Comparison of ENCODE assay signal across 1 cellular context in the genomic region with DNA sequence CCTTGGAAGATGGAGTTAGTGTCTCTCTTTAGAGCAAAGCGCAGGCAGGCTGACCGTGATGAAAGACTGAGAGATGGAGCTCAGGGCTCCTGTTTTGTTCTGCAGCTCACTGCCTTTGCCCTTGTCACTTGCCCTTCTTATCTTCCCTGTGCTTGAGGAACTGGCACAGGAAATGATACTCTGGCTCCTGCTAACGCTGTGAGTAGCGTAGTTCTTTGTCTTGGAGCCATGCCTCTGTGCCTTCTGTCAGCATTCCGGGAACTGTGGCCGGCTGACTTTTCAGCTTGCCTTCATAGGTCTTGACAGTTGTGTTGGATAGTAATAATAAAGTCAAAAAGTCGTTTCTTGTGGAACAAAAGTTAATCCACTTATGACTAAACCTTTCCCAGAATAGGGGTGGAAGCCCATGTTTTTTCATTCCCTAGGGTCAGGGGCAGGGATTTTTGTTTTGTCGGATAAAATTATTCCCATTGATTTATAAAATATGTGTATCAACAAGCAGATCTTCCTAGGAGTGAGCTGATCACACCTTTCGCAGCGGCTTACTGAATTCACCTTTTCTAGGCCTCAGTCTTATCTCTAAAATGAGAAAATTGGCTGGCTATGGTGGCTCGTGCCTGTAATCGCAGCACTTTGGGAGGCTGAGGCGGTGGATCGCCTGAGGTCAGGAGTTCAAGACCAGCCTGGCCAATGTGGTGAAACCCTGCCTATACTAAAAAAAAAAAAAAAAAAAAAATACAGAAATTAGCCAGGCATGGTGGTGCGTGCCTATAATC.
TF ChIP-seq lines count a peak whose summit lies in the region.

No MANE protein-coding gene starts in this region.

TF ChIP-seq in H1, 55 proteins besides CTCF, POLR2A, EP300 and RAD21 (continued from another document):
- TF ChIP-seq, protein P1, sequence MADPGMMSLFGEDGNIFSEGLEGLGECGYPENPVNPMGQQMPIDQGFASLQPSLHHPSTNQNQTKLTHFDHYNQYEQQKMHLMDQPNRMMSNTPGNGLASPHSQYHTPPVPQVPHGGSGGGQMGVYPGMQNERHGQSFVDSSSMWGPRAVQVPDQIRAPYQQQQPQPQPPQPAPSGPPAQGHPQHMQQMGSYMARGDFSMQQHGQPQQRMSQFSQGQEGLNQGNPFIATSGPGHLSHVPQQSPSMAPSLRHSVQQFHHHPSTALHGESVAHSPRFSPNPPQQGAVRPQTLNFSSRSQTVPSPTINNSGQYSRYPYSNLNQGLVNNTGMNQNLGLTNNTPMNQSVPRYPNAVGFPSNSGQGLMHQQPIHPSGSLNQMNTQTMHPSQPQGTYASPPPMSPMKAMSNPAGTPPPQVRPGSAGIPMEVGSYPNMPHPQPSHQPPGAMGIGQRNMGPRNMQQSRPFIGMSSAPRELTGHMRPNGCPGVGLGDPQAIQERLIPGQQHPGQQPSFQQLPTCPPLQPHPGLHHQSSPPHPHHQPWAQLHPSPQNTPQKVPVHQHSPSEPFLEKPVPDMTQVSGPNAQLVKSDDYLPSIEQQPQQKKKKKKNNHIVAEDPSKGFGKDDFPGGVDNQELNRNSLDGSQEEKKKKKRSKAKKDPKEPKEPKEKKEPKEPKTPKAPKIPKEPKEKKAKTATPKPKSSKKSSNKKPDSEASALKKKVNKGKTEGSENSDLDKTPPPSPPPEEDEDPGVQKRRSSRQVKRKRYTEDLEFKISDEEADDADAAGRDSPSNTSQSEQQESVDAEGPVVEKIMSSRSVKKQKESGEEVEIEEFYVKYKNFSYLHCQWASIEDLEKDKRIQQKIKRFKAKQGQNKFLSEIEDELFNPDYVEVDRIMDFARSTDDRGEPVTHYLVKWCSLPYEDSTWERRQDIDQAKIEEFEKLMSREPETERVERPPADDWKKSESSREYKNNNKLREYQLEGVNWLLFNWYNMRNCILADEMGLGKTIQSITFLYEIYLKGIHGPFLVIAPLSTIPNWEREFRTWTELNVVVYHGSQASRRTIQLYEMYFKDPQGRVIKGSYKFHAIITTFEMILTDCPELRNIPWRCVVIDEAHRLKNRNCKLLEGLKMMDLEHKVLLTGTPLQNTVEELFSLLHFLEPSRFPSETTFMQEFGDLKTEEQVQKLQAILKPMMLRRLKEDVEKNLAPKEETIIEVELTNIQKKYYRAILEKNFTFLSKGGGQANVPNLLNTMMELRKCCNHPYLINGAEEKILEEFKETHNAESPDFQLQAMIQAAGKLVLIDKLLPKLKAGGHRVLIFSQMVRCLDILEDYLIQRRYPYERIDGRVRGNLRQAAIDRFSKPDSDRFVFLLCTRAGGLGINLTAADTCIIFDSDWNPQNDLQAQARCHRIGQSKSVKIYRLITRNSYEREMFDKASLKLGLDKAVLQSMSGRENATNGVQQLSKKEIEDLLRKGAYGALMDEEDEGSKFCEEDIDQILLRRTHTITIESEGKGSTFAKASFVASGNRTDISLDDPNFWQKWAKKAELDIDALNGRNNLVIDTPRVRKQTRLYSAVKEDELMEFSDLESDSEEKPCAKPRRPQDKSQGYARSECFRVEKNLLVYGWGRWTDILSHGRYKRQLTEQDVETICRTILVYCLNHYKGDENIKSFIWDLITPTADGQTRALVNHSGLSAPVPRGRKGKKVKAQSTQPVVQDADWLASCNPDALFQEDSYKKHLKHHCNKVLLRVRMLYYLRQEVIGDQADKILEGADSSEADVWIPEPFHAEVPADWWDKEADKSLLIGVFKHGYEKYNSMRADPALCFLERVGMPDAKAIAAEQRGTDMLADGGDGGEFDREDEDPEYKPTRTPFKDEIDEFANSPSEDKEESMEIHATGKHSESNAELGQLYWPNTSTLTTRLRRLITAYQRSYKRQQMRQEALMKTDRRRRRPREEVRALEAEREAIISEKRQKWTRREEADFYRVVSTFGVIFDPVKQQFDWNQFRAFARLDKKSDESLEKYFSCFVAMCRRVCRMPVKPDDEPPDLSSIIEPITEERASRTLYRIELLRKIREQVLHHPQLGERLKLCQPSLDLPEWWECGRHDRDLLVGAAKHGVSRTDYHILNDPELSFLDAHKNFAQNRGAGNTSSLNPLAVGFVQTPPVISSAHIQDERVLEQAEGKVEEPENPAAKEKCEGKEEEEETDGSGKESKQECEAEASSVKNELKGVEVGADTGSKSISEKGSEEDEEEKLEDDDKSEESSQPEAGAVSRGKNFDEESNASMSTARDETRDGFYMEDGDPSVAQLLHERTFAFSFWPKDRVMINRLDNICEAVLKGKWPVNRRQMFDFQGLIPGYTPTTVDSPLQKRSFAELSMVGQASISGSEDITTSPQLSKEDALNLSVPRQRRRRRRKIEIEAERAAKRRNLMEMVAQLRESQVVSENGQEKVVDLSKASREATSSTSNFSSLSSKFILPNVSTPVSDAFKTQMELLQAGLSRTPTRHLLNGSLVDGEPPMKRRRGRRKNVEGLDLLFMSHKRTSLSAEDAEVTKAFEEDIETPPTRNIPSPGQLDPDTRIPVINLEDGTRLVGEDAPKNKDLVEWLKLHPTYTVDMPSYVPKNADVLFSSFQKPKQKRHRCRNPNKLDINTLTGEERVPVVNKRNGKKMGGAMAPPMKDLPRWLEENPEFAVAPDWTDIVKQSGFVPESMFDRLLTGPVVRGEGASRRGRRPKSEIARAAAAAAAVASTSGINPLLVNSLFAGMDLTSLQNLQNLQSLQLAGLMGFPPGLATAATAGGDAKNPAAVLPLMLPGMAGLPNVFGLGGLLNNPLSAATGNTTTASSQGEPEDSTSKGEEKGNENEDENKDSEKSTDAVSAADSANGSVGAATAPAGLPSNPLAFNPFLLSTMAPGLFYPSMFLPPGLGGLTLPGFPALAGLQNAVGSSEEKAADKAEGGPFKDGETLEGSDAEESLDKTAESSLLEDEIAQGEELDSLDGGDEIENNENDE (IDR thresholded peaks at IDR 0.05; ENCODE audit: insufficient replicate concordance, low read length) = no peak
- TF ChIP-seq, protein P2, sequence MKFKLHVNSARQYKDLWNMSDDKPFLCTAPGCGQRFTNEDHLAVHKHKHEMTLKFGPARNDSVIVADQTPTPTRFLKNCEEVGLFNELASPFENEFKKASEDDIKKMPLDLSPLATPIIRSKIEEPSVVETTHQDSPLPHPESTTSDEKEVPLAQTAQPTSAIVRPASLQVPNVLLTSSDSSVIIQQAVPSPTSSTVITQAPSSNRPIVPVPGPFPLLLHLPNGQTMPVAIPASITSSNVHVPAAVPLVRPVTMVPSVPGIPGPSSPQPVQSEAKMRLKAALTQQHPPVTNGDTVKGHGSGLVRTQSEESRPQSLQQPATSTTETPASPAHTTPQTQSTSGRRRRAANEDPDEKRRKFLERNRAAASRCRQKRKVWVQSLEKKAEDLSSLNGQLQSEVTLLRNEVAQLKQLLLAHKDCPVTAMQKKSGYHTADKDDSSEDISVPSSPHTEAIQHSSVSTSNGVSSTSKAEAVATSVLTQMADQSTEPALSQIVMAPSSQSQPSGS (IDR thresholded peaks at IDR 0.05; ENCODE audit: low read length) = no peak
- no peak for TF ChIP-seq ZNF274 (IDR thresholded peaks at IDR 0.05; ENCODE audit: borderline replicate concordance, extremely low read depth, low read length)
- TF ChIP-seq CHD2 (IDR thresholded peaks at IDR 0.05; ENCODE audit: low read length) = no peak
- no peak for TF ChIP-seq POLR2AphosphoS5 (IDR thresholded peaks at IDR 0.05; ENCODE audit: low read depth, low read length)
- no peak for TF ChIP-seq HDAC6 (IDR thresholded peaks at IDR 0.05; ENCODE audit: low read depth, low read length)
- TF ChIP-seq RBBP5 (IDR thresholded peaks at IDR 0.05; ENCODE audit: borderline replicate concordance, low read depth, low read length) = no peak
- TF ChIP-seq ASH2L (IDR thresholded peaks at IDR 0.05; ENCODE audit: low read length) = no peak
- no peak for TF ChIP-seq RXRA (IDR thresholded peaks at IDR 0.05; ENCODE audit: insufficient read depth, low read depth, low read length)
- no peak for TF ChIP-seq TEAD4 (IDR thresholded peaks at IDR 0.05; ENCODE audit: low read depth, low read length)
- no peak for TF ChIP-seq TCF12 (IDR thresholded peaks at IDR 0.05; ENCODE audit: low read depth, low read length)
- no peak for TF ChIP-seq EGR1 (IDR thresholded peaks at IDR 0.05; ENCODE audit: borderline replicate concordance, low read depth, low read length)
- TF ChIP-seq CEBPB (IDR thresholded peaks at IDR 0.05; ENCODE audit: low read depth, low read length) = no peak
- TF ChIP-seq RFX5 (IDR thresholded peaks at IDR 0.05; ENCODE audit: borderline replicate concordance, low read depth, low read length) = no peak
- TF ChIP-seq SIRT6 (IDR thresholded peaks at IDR 0.05; ENCODE audit: low read length) = no peak
- no peak for TF ChIP-seq FOSL1 (IDR thresholded peaks at IDR 0.05; ENCODE audit: insufficient read depth, low read depth, low read length)
- TF ChIP-seq, protein P3, sequence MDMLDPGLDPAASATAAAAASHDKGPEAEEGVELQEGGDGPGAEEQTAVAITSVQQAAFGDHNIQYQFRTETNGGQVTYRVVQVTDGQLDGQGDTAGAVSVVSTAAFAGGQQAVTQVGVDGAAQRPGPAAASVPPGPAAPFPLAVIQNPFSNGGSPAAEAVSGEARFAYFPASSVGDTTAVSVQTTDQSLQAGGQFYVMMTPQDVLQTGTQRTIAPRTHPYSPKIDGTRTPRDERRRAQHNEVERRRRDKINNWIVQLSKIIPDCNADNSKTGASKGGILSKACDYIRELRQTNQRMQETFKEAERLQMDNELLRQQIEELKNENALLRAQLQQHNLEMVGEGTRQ (IDR thresholded peaks at IDR 0.05; ENCODE audit: low read length) = no peak
- TF ChIP-seq SAP30 (IDR thresholded peaks at IDR 0.05; ENCODE audit: insufficient read depth, insufficient replicate concordance, low read length) = no peak
- no peak for TF ChIP-seq HDAC2 (IDR thresholded peaks at IDR 0.05; ENCODE audit: borderline replicate concordance in 1 of 2, low read depth in 2 of 2, low read length in 2 of 2)
TF ChIP-seq in H1: peak in this region for 0.
